ENCODE assay signal across 1 cellular context in the genomic region with DNA sequence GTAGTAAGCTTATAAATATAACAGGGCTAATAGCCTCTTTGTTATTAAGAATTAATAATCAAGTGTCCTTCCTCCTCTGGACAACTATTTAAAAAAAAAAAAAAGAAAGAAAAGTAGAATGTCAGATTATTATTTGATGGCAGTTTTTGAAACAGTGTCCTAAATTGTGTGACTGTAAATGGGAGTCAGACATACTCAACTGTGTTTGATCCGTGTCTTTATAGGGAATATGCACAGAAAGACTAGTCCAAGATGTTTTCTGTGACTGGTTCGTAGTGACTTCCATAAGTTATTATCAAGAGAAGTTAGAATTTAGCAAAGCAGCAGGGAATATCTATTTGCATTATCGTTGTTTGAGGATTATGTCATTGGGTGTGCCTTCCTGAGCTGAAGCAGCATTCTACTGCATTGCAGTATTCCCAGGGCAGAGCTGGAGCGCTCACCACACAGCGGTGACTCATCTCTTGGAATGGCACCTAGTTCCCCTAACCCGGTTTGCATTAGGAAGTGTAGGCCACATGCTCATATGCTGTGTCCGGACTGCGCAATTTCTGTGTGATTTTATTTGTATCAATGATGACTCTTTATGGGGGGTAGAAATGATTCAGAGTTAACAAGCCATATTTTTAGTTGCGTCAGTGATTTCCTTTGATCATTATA.
TF ChIP-seq lines count a peak whose summit lies in the region.

No MANE protein-coding gene starts in this region.

TF ChIP-seq in H1, 55 proteins besides CTCF, POLR2A, EP300 and RAD21:
- TF ChIP-seq KDM5A (IDR thresholded peaks at IDR 0.05; ENCODE audit: low read length) (no peak), ATF3 (IDR thresholded peaks at IDR 0.05; ENCODE audit: insufficient read depth, low read depth, low read length) (no peak), ASH2L (IDR thresholded peaks at IDR 0.05; ENCODE audit: low read length) (no peak), KDM4A (IDR thresholded peaks at IDR 0.05; ENCODE audit: low read depth, low read length, severe bottlenecking) (no peak), CHD2 (IDR thresholded peaks at IDR 0.05; ENCODE audit: low read length) (no peak), JUND (IDR thresholded peaks at IDR 0.05; ENCODE audit: low read length) (peak; percentile 63; the same call in 1 of the 2 replicates)
TF ChIP-seq in H1: peak in this region for 1.
